In genomic region chr7:6614941-6615737, GRCh38 we compare ENCODE assay signal across 1 cellular context.
TF ChIP-seq lines count a peak whose summit lies in the region.

ZNF853 (plus strand) TSS chr7:6615610; CDS start chr7:6616175, 565 bp downstream.

TF ChIP-seq in HepG2, 621 proteins besides CTCF, POLR2A, EP300 and RAD21 (continued from another document and continues in another):
- TF ChIP-seq ZHX2 (IDR thresholded peaks at IDR 0.05; ENCODE audit: low read depth) (no peak), ZHX2 (CRISPR knock-in tag; IDR thresholded peaks at IDR 0.05; ENCODE audit: borderline replicate concordance) (no peak), ZNF350 (CRISPR knock-in tag; IDR thresholded peaks at IDR 0.05; ENCODE audit: borderline replicate concordance, low read depth) (0 out of 2 replicates have a peak, but pooled peaks have one; percentile 25), NFIB (CRISPR knock-in tag; IDR thresholded peaks at IDR 0.05; ENCODE audit: borderline replicate concordance) (no peak), ZFP82 (CRISPR knock-in tag; IDR thresholded peaks at IDR 0.05; ENCODE audit: borderline replicate concordance) (no peak), ZFP36L2 (CRISPR knock-in tag; IDR thresholded peaks at IDR 0.05) (no peak), PHB2 (IDR thresholded peaks at IDR 0.05; ENCODE audit: partially characterized antibody) (no peak), ZNF770 (CRISPR knock-in tag; IDR thresholded peaks at IDR 0.05) (no peak), SNAI1 (CRISPR knock-in tag; IDR thresholded peaks at IDR 0.05; ENCODE audit: borderline replicate concordance) (no peak), RBM39 (IDR thresholded peaks at IDR 0.05; ENCODE audit: low read depth, low read length, poor library complexity, severe bottlenecking) (no peak), ETV5 (CRISPR knock-in tag; IDR thresholded peaks at IDR 0.05; ENCODE audit: borderline replicate concordance) (peak; percentile 12; the same call in 1 of the 2 replicates), DDIT3 (CRISPR knock-in tag; IDR thresholded peaks at IDR 0.05) (no peak), SRY (CRISPR knock-in tag; IDR thresholded peaks at IDR 0.05) (no peak), ZBTB38 (CRISPR knock-in tag; IDR thresholded peaks at IDR 0.05) (0 out of 2 replicates have a peak, but pooled peaks have one; percentile 21), ZNF253 (CRISPR knock-in tag; IDR thresholded peaks at IDR 0.05; ENCODE audit: borderline replicate concordance) (no peak), ZGPAT (CRISPR knock-in tag; IDR thresholded peaks at IDR 0.05) (peak; percentile 48), E2F1 (CRISPR knock-in tag; IDR thresholded peaks at IDR 0.05) (no peak), ZNF225 (CRISPR knock-in tag; IDR thresholded peaks at IDR 0.05) (peak; percentile 82; the same call in 1 of the 2 replicates), ZNF138 (CRISPR knock-in tag; IDR thresholded peaks at IDR 0.05; ENCODE audit: low read depth) (no peak), ZNF776 (CRISPR knock-in tag; IDR thresholded peaks at IDR 0.05) (no peak), ZFP37 (CRISPR knock-in tag; IDR thresholded peaks at IDR 0.05; ENCODE audit: borderline replicate concordance) (no peak), GABPB1 (CRISPR knock-in tag; IDR thresholded peaks at IDR 0.05) (peak; percentile 43; the same call in 1 of the 2 replicates), HINFP (CRISPR knock-in tag; IDR thresholded peaks at IDR 0.05; ENCODE audit: low read depth) (no peak), ZNF280B (CRISPR knock-in tag; IDR thresholded peaks at IDR 0.05; ENCODE audit: borderline replicate concordance) (no peak), CCDC6 (CRISPR knock-in tag; IDR thresholded peaks at IDR 0.05) (0 out of 2 replicates have a peak, but pooled peaks have one; percentile 32), ZBTB34 (CRISPR knock-in tag; IDR thresholded peaks at IDR 0.05) (no peak), RNF219 (CRISPR knock-in tag; IDR thresholded peaks at IDR 0.05) (no peak), ZBED4 (CRISPR knock-in tag; IDR thresholded peaks at IDR 0.05; ENCODE audit: borderline replicate concordance) (no peak), ZNF790 (CRISPR knock-in tag; IDR thresholded peaks at IDR 0.05; ENCODE audit: borderline replicate concordance) (no peak; the same call in 1 of the 2 replicates), ZNF460 (CRISPR knock-in tag; IDR thresholded peaks at IDR 0.05; ENCODE audit: borderline replicate concordance) (no peak), POLR2AphosphoS2 (IDR thresholded peaks at IDR 0.05; ENCODE audit: low read depth, low read length) (no peak), ZNF678 (CRISPR knock-in tag; IDR thresholded peaks at IDR 0.05) (0 out of 2 replicates have a peak, but pooled peaks have one; percentile 50), IRF2 (CRISPR knock-in tag; IDR thresholded peaks at IDR 0.05) (no peak), SMAD1 (CRISPR knock-in tag; IDR thresholded peaks at IDR 0.05; ENCODE audit: borderline replicate concordance, low read depth) (no peak), ZNF766 (CRISPR knock-in tag; IDR thresholded peaks at IDR 0.05; ENCODE audit: borderline replicate concordance) (no peak), MTF1 (CRISPR knock-in tag; IDR thresholded peaks at IDR 0.05) (no peak), ZNF652 (CRISPR knock-in tag; IDR thresholded peaks at IDR 0.05; ENCODE audit: borderline replicate concordance, low read depth) (peak; percentile 74; the same call in 1 of the 2 replicates)
